ENCODE assay signal across 7 cellular contexts in genomic region chr10:50508315-50509051, GRCh38.
A peak's percentile ranks its signal among the peaks of the same experiment; 100 is the strongest.
DNase-seq lines count a peak whose midpoint lies in the region; ATAC-seq and TF ChIP-seq lines count a peak whose summit lies in the region.

No MANE protein-coding gene starts in this region.

- H3K36me3 ChIP-seq in osteoblast (ENCODE audit: insufficient read depth, low read length) = no peaks in the 10 kb centered on the region

- H3K4me2 ChIP-seq in osteoblast (ENCODE audit: insufficient read depth, low read length) = no peak overlapping the region

- no peak overlapping the region for H3K4me3 ChIP-seq in osteoblast (ENCODE audit: insufficient read depth, low read length)

- H3K4me1 ChIP-seq in osteoblast (ENCODE audit: insufficient read depth, low read length) = peaks cover 10% of the 10 kb centered on the region

- no peak overlapping the region for H2AFZ ChIP-seq in osteoblast (ENCODE audit: low read length)

- H3K27me3 ChIP-seq in osteoblast (ENCODE audit: insufficient read depth, low read length) = no peaks in the 10 kb centered on the region

- peak; percentile 67 for DNase-seq in NCI-H526 treated with DMSO at 0.1 percent for 48 hours (lab: John Stamatoyannopoulos, UW)
- DNase-seq in osteoblast (ENCODE audit: insufficient read length, low spot score, missing footprints) = peak; percentile 58
- no peak for DNase-seq in activated CD8-positive, alpha-beta memory T cell treated with anti-CD3 and anti-CD28 coated beads, Interleukin-2, amount 50 U/mL, for 4 hours
- no peak for DNase-seq in D341Med (ENCODE audit: low spot score)
- no peak for DNase-seq in 8988T

- H3K79me2 ChIP-seq in osteoblast (ENCODE audit: insufficient read depth, low read length) = peaks cover 2% of the 10 kb centered on the region

- ATAC-seq in GM18868 (IDR thresholded peaks at IDR 0.05; ENCODE audit: unreplicated experiment) (peak; percentile 72), GM21723 (IDR thresholded peaks at IDR 0.05; ENCODE audit: unreplicated experiment) (peak; percentile 73)

- no peaks in the 10 kb centered on the region for H3K9me3 ChIP-seq in osteoblast (ENCODE audit: low read depth, low read length)

- no peak for TF ChIP-seq CTCF in osteoblast (IDR thresholded peaks at IDR 0.05; ENCODE audit: extremely low read depth, low read depth, low read length)

- H4K20me1 ChIP-seq in osteoblast (ENCODE audit: insufficient read depth, low read length) = peaks cover 16% of the 10 kb centered on the region

- no peak overlapping the region for H3K27ac ChIP-seq in osteoblast (ENCODE audit: low read depth, low read length)

Comparison
In these comparisons a context has a peak if more than half of its experiments do, and no peak if none do; other contexts are left out.
1. DNase-seq: peak in NCI-H526 treated with DMSO at 0.1 percent for 48 hours (single experiment) and osteoblast (single experiment); none in activated CD8-positive, alpha-beta memory T cell treated with anti-CD3 and anti-CD28 coated beads, Interleukin-2, amount 50 U/mL, for 4 hours (single experiment), D341Med (single experiment) and 8988T (single experiment).